In the genomic region with DNA sequence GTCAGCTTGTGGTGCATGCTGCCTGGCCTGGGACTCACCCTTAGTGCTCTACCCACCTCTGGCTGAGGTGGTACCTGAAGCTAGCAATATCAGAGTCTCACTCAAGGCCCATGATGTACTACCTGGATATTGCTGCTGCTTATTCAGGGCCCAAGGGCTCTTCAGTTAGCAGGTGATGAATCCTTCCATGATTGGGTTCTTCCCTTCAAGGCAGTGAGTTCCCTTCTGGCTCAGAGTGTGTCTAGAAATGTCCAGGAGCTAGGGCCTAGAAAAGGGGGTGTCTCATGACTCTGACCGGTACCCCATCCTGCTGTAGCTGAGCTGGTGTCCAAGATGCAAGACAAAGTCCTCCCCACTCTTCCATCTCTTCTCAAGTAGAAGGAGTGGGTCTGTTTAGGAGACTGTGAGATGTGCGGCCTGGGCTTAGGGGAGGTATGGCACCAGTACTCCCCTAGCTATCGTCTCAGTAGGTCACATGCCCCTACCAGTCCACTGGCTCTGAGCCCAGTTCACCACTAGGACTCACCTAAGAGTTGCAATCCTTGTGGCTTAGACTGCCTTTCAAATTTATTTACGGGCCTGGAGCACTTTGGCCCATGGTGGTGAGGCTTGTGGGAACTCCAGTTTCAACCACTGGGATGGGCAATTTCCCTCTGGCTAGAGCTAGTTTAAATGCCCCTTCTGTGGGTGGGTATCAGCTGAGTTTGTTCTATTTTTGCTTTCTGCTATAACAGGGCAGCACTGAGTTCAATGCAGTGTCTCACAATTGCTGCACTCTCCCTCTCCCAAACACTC, we compare ENCODE assay signal across 1 cellular context.
A peak's percentile ranks its signal among the peaks of the same experiment; 100 is the strongest.
TF ChIP-seq lines count a peak whose summit lies in the region.

No MANE protein-coding gene starts in this region.

TF ChIP-seq in HepG2, 621 proteins besides CTCF, POLR2A, EP300 and RAD21:
- TF ChIP-seq SP4 (CRISPR knock-in tag; IDR thresholded peaks at IDR 0.05) = 0 out of 2 replicates have a peak, but pooled peaks have one; percentile 20
- TF ChIP-seq ZNF230 (CRISPR knock-in tag; IDR thresholded peaks at IDR 0.05) = 0 out of 2 replicates have a peak, but pooled peaks have one; percentile 61
- no peak for TF ChIP-seq ZNF556 (CRISPR knock-in tag; IDR thresholded peaks at IDR 0.05; ENCODE audit: borderline replicate concordance)
- no peak for TF ChIP-seq LCORL (IDR thresholded peaks at IDR 0.05)
- no peak for TF ChIP-seq LCORL (CRISPR knock-in tag; IDR thresholded peaks at IDR 0.05)
- 0 out of 2 replicates have a peak, but pooled peaks have one; percentile 30 for TF ChIP-seq ZNF501 (CRISPR knock-in tag; IDR thresholded peaks at IDR 0.05)
- TF ChIP-seq ATF7 (IDR thresholded peaks at IDR 0.05) = no peak
- peak; percentile 69; the same call in 1 of the 2 replicates for TF ChIP-seq ATF7 (CRISPR knock-in tag; IDR thresholded peaks at IDR 0.05)
- peak; percentile 78; the same call in 1 of the 2 replicates for TF ChIP-seq ZNF678 (CRISPR knock-in tag; IDR thresholded peaks at IDR 0.05)
- 0 out of 2 replicates have a peak, but pooled peaks have one; percentile 66 for TF ChIP-seq ZNF34 (CRISPR knock-in tag; IDR thresholded peaks at IDR 0.05; ENCODE audit: borderline replicate concordance)
- TF ChIP-seq HCFC1 (IDR thresholded peaks at IDR 0.05; ENCODE audit: low read depth, low read length) = no peak
- TF ChIP-seq, protein P1, sequence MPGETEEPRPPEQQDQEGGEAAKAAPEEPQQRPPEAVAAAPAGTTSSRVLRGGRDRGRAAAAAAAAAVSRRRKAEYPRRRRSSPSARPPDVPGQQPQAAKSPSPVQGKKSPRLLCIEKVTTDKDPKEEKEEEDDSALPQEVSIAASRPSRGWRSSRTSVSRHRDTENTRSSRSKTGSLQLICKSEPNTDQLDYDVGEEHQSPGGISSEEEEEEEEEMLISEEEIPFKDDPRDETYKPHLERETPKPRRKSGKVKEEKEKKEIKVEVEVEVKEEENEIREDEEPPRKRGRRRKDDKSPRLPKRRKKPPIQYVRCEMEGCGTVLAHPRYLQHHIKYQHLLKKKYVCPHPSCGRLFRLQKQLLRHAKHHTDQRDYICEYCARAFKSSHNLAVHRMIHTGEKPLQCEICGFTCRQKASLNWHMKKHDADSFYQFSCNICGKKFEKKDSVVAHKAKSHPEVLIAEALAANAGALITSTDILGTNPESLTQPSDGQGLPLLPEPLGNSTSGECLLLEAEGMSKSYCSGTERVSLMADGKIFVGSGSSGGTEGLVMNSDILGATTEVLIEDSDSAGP (CRISPR knock-in tag; IDR thresholded peaks at IDR 0.05; ENCODE audit: borderline replicate concordance) = 0 out of 2 replicates have a peak, but pooled peaks have one; percentile 7
- TF ChIP-seq, protein P2, sequence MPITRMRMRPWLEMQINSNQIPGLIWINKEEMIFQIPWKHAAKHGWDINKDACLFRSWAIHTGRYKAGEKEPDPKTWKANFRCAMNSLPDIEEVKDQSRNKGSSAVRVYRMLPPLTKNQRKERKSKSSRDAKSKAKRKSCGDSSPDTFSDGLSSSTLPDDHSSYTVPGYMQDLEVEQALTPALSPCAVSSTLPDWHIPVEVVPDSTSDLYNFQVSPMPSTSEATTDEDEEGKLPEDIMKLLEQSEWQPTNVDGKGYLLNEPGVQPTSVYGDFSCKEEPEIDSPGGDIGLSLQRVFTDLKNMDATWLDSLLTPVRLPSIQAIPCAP (CRISPR knock-in tag; IDR thresholded peaks at IDR 0.05; ENCODE audit: low read depth) = 0 out of 2 replicates have a peak, but pooled peaks have one; percentile 51
- TF ChIP-seq, protein P3, sequence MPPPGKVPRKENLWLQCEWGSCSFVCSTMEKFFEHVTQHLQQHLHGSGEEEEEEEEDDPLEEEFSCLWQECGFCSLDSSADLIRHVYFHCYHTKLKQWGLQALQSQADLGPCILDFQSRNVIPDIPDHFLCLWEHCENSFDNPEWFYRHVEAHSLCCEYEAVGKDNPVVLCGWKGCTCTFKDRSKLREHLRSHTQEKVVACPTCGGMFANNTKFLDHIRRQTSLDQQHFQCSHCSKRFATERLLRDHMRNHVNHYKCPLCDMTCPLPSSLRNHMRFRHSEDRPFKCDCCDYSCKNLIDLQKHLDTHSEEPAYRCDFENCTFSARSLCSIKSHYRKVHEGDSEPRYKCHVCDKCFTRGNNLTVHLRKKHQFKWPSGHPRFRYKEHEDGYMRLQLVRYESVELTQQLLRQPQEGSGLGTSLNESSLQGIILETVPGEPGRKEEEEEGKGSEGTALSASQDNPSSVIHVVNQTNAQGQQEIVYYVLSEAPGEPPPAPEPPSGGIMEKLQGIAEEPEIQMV (CRISPR knock-in tag; IDR thresholded peaks at IDR 0.05; ENCODE audit: low read depth) = 0 out of 2 replicates have a peak, but pooled peaks have one; percentile 59
- TF ChIP-seq, protein P4, sequence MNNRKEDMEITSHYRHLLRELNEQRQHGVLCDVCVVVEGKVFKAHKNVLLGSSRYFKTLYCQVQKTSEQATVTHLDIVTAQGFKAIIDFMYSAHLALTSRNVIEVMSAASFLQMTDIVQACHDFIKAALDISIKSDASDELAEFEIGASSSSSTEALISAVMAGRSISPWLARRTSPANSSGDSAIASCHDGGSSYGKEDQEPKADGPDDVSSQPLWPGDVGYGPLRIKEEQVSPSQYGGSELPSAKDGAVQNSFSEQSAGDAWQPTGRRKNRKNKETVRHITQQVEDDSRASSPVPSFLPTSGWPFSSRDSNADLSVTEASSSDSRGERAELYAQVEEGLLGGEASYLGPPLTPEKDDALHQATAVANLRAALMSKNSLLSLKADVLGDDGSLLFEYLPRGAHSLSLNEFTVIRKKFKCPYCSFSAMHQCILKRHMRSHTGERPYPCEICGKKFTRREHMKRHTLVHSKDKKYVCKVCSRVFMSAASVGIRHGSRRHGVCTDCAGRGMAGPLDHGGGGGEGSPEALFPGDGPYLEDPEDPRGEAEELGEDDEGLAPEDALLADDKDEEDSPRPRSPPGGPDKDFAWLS (CRISPR knock-in tag; IDR thresholded peaks at IDR 0.05; ENCODE audit: borderline replicate concordance) = 0 out of 2 replicates have a peak, but pooled peaks have one; percentile 47
- 0 out of 2 replicates have a peak, but pooled peaks have one; percentile 46 for TF ChIP-seq ZNF776 (CRISPR knock-in tag; IDR thresholded peaks at IDR 0.05)
- no peak for TF ChIP-seq HNF4A (CRISPR knock-in tag; IDR thresholded peaks at IDR 0.05)
- 0 out of 2 replicates have a peak, but pooled peaks have one; percentile 84 for TF ChIP-seq ZNF101 (CRISPR knock-in tag; IDR thresholded peaks at IDR 0.05; ENCODE audit: borderline replicate concordance, low read depth)
- TF ChIP-seq PAWR (CRISPR knock-in tag; IDR thresholded peaks at IDR 0.05; ENCODE audit: borderline replicate concordance) = peak; percentile 56; the same call in 1 of the 2 replicates
- TF ChIP-seq, protein P5, sequence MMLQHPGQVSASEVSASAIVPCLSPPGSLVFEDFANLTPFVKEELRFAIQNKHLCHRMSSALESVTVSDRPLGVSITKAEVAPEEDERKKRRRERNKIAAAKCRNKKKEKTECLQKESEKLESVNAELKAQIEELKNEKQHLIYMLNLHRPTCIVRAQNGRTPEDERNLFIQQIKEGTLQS (CRISPR knock-in tag; IDR thresholded peaks at IDR 0.05) = no peak
- 0 out of 2 replicates have a peak, but pooled peaks have one; percentile 42 for TF ChIP-seq ZNF138 (CRISPR knock-in tag; IDR thresholded peaks at IDR 0.05; ENCODE audit: low read depth)
- 0 out of 2 replicates have a peak, but pooled peaks have one; percentile 36 for TF ChIP-seq ARNTL (CRISPR knock-in tag; IDR thresholded peaks at IDR 0.05)
- TF ChIP-seq, protein P6, sequence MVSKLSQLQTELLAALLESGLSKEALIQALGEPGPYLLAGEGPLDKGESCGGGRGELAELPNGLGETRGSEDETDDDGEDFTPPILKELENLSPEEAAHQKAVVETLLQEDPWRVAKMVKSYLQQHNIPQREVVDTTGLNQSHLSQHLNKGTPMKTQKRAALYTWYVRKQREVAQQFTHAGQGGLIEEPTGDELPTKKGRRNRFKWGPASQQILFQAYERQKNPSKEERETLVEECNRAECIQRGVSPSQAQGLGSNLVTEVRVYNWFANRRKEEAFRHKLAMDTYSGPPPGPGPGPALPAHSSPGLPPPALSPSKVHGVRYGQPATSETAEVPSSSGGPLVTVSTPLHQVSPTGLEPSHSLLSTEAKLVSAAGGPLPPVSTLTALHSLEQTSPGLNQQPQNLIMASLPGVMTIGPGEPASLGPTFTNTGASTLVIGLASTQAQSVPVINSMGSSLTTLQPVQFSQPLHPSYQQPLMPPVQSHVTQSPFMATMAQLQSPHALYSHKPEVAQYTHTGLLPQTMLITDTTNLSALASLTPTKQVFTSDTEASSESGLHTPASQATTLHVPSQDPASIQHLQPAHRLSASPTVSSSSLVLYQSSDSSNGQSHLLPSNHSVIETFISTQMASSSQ (IDR thresholded peaks at IDR 0.05; ENCODE audit: low read depth) = no peak
- TF ChIP-seq, protein P6 (CRISPR knock-in tag; IDR thresholded peaks at IDR 0.05; ENCODE audit: borderline replicate concordance) = peak; percentile 47; the same call in 1 of the 2 replicates
- TF ChIP-seq ZNF251 (CRISPR knock-in tag; IDR thresholded peaks at IDR 0.05) = peak; percentile 83; the same call in 1 of the 2 replicates
- no peak for TF ChIP-seq HNF4G (IDR thresholded peaks at IDR 0.05; ENCODE audit: borderline replicate concordance, low read depth, low read length)
- TF ChIP-seq HNF4G (CRISPR knock-in tag; IDR thresholded peaks at IDR 0.05; ENCODE audit: borderline replicate concordance, low read depth) = peak; percentile 10; the same call in 1 of the 2 replicates
- 0 out of 2 replicates have a peak, but pooled peaks have one; percentile 40 for TF ChIP-seq ZNF570 (CRISPR knock-in tag; IDR thresholded peaks at IDR 0.05; ENCODE audit: borderline replicate concordance)
- TF ChIP-seq, protein P7, sequence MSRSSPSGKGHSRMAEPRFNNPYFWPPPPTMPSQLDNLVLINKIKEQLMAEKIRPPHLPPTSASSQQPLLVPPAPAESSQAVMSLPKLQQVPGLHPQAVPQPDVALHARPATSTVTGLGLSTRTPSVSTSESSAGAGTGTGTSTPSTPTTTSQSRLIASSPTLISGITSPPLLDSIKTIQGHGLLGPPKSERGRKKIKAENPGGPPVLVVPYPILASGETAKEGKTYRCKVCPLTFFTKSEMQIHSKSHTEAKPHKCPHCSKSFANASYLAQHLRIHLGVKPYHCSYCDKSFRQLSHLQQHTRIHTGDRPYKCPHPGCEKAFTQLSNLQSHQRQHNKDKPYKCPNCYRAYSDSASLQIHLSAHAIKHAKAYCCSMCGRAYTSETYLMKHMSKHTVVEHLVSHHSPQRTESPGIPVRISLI (CRISPR knock-in tag; IDR thresholded peaks at IDR 0.05; ENCODE audit: borderline replicate concordance) = 0 out of 2 replicates have a peak, but pooled peaks have one; percentile 30
- TF ChIP-seq SMC3 (IDR thresholded peaks at IDR 0.05; ENCODE audit: low read length) = no peak
- TF ChIP-seq ZNF343 (CRISPR knock-in tag; IDR thresholded peaks at IDR 0.05) = peak; percentile 80; the same call in 1 of the 2 replicates
- peak; percentile 47; the same call in 1 of the 2 replicates for TF ChIP-seq ZFX (CRISPR knock-in tag; IDR thresholded peaks at IDR 0.05; ENCODE audit: low read depth)
- TF ChIP-seq U2AF2 (IDR thresholded peaks at IDR 0.05; ENCODE audit: low read depth, low read length) = no peak
- TF ChIP-seq ZNF383 (CRISPR knock-in tag; IDR thresholded peaks at IDR 0.05; ENCODE audit: borderline replicate concordance) = 0 out of 2 replicates have a peak, but pooled peaks have one; percentile 82
- 0 out of 2 replicates have a peak, but pooled peaks have one; percentile 53 for TF ChIP-seq ZNF543 (CRISPR knock-in tag; IDR thresholded peaks at IDR 0.05)
- TF ChIP-seq, protein P8, sequence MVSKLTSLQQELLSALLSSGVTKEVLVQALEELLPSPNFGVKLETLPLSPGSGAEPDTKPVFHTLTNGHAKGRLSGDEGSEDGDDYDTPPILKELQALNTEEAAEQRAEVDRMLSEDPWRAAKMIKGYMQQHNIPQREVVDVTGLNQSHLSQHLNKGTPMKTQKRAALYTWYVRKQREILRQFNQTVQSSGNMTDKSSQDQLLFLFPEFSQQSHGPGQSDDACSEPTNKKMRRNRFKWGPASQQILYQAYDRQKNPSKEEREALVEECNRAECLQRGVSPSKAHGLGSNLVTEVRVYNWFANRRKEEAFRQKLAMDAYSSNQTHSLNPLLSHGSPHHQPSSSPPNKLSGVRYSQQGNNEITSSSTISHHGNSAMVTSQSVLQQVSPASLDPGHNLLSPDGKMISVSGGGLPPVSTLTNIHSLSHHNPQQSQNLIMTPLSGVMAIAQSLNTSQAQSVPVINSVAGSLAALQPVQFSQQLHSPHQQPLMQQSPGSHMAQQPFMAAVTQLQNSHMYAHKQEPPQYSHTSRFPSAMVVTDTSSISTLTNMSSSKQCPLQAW (CRISPR knock-in tag; IDR thresholded peaks at IDR 0.05) = 0 out of 2 replicates have a peak, but pooled peaks have one; percentile 14
